In the genomic region with DNA sequence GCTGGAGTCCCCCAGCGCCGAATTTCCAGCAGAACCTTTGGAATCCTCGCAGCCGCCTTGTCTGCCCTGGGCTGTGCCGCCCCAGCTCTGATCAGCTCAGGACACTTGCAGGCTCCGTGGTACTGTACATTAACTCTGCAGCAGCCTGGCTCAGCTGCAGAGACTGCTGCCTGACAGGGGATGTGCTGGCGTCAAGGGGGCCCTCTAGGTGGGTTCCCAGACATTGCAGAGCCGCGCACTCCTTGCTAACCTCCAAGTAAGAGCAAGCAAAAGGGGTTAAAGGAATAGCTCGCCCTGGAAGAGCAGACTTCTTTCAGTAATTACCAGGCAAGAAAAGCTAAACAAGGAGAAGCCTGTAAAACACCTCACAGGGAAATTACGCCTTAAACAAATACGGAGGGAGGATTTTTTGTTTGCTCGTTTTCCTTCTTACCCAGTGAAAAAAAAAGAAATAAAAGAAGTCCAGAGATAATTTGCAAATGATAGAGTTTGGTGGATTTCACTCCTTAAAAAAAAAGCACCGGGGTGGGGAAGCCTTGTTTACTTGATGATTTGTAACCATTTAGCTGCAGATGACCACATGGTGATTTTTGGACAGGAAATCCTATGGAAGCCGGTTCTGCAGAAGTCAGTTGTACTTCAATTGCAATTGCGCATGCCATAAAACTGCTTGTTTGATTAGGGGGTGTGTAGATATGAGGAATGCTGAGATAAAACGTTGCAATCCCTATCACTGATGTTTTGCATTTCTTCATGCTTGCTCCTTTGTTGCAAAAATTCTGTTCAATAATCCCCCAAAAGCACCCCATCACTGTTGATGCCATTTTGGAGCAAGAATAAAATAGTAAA, we compare ENCODE assay signal across 1 cellular context.
TF ChIP-seq lines count a peak whose summit lies in the region.

No MANE protein-coding gene starts in this region.

TF ChIP-seq in HEK293, 187 proteins besides CTCF, POLR2A, EP300 and RAD21 (continued from another document and continues in another):
- TF ChIP-seq, protein P1, sequence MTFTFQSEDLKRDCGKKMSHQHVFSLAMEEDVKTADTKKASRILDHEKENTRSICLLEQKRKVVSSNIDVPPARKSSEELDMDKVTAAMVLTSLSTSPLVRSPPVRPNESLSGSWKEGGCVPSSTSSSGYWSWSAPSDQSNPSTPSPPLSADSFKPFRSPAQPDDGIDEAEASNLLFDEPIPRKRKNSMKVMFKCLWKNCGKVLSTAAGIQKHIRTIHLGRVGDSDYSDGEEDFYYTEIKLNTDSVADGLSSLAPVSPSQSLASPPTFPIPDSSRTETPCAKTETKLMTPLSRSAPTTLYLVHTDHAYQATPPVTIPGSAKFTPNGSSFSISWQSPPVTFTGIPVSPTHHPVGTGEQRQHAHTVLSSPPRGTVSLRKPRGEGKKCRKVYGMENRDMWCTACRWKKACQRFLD (tag by site-specific recombination; IDR thresholded peaks at IDR 0.05): no peak
- TF ChIP-seq ZNF426 (tag by site-specific recombination; IDR thresholded peaks at IDR 0.05) (no peak), WT1 (tag by site-specific recombination; IDR thresholded peaks at IDR 0.05) (peak; percentile 58), ZNF596 (tag by site-specific recombination; IDR thresholded peaks at IDR 0.05) (no peak), ZBTB1 (tag by site-specific recombination; IDR thresholded peaks at IDR 0.05) (no peak), ZNF391 (tag by site-specific recombination; IDR thresholded peaks at IDR 0.05; ENCODE audit: borderline replicate concordance, low read depth) (no peak), ZNF416 (tag by site-specific recombination; IDR thresholded peaks at IDR 0.05) (no peak), ZBTB21 (tag by site-specific recombination; IDR thresholded peaks at IDR 0.05) (no peak), HOXC10 (CRISPR knock-in tag; IDR thresholded peaks at IDR 0.05) (no peak), ZNF114 (tag by site-specific recombination; IDR thresholded peaks at IDR 0.05) (no peak), ZNF830 (tag by site-specific recombination; IDR thresholded peaks at IDR 0.05; ENCODE audit: low read depth) (no peak), ZNF544 (tag by site-specific recombination; IDR thresholded peaks at IDR 0.05) (no peak), ZBTB8A (tag by site-specific recombination; IDR thresholded peaks at IDR 0.05) (no peak), ZBTB20 (tag by site-specific recombination; IDR thresholded peaks at IDR 0.05) (peak; percentile 29; the same call in 1 of the 2 replicates), ZEB2 (tag by site-specific recombination; IDR thresholded peaks at IDR 0.05) (no peak), GLIS1 (tag by site-specific recombination; IDR thresholded peaks at IDR 0.05) (peak; percentile 25; the same call in 1 of the 2 replicates), ZNF768 (tag by site-specific recombination; IDR thresholded peaks at IDR 0.05) (no peak), KLF8 (tag by site-specific recombination; IDR thresholded peaks at IDR 0.05) (no peak), KLF1 (tag by site-specific recombination; IDR thresholded peaks at IDR 0.05) (no peak)
- TF ChIP-seq, protein P2, sequence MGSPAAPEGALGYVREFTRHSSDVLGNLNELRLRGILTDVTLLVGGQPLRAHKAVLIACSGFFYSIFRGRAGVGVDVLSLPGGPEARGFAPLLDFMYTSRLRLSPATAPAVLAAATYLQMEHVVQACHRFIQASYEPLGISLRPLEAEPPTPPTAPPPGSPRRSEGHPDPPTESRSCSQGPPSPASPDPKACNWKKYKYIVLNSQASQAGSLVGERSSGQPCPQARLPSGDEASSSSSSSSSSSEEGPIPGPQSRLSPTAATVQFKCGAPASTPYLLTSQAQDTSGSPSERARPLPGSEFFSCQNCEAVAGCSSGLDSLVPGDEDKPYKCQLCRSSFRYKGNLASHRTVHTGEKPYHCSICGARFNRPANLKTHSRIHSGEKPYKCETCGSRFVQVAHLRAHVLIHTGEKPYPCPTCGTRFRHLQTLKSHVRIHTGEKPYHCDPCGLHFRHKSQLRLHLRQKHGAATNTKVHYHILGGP (tag by site-specific recombination; IDR thresholded peaks at IDR 0.05): no peak
- TF ChIP-seq, protein P3, sequence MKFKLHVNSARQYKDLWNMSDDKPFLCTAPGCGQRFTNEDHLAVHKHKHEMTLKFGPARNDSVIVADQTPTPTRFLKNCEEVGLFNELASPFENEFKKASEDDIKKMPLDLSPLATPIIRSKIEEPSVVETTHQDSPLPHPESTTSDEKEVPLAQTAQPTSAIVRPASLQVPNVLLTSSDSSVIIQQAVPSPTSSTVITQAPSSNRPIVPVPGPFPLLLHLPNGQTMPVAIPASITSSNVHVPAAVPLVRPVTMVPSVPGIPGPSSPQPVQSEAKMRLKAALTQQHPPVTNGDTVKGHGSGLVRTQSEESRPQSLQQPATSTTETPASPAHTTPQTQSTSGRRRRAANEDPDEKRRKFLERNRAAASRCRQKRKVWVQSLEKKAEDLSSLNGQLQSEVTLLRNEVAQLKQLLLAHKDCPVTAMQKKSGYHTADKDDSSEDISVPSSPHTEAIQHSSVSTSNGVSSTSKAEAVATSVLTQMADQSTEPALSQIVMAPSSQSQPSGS (tag by site-specific recombination; IDR thresholded peaks at IDR 0.05; ENCODE audit: low read depth): no peak
- TF ChIP-seq, protein P4, sequence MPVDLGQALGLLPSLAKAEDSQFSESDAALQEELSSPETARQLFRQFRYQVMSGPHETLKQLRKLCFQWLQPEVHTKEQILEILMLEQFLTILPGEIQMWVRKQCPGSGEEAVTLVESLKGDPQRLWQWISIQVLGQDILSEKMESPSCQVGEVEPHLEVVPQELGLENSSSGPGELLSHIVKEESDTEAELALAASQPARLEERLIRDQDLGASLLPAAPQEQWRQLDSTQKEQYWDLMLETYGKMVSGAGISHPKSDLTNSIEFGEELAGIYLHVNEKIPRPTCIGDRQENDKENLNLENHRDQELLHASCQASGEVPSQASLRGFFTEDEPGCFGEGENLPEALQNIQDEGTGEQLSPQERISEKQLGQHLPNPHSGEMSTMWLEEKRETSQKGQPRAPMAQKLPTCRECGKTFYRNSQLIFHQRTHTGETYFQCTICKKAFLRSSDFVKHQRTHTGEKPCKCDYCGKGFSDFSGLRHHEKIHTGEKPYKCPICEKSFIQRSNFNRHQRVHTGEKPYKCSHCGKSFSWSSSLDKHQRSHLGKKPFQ (tag by site-specific recombination; IDR thresholded peaks at IDR 0.05): no peak
- TF ChIP-seq, protein P5, sequence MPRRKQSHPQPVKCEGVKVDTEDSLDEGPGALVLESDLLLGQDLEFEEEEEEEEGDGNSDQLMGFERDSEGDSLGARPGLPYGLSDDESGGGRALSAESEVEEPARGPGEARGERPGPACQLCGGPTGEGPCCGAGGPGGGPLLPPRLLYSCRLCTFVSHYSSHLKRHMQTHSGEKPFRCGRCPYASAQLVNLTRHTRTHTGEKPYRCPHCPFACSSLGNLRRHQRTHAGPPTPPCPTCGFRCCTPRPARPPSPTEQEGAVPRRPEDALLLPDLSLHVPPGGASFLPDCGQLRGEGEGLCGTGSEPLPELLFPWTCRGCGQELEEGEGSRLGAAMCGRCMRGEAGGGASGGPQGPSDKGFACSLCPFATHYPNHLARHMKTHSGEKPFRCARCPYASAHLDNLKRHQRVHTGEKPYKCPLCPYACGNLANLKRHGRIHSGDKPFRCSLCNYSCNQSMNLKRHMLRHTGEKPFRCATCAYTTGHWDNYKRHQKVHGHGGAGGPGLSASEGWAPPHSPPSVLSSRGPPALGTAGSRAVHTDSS (tag by site-specific recombination; IDR thresholded peaks at IDR 0.05): no peak
- TF ChIP-seq, protein P6, sequence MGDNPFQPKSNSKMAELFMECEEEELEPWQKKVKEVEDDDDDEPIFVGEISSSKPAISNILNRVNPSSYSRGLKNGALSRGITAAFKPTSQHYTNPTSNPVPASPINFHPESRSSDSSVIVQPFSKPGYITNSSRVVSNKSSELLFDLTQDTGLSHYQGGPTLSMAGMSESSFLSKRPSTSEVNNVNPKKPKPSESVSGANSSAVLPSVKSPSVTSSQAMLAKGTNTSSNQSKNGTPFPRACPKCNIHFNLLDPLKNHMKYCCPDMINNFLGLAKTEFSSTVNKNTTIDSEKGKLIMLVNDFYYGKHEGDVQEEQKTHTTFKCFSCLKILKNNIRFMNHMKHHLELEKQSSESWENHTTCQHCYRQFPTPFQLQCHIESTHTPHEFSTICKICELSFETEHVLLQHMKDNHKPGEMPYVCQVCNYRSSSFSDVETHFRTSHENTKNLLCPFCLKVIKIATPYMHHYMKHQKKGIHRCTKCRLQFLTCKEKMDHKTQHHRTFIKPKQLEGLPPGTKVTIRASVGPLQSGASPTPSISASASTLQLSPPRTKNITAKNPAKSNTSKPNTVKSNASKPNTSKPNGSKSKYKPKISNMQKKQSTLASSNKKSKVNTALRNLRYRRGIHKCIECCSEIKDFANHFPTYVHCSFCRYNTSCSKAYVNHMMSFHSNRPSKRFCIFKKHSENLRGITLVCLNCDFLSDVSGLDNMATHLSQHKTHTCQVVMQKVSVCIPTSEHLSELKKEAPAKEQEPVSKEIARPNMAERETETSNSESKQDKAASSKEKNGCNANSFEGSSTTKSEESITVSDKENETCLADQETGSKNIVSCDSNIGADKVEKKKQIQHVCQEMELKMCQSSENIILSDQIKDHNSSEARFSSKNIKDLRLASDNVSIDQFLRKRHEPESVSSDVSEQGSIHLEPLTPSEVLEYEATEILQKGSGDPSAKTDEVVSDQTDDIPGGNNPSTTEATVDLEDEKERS (tag by site-specific recombination; IDR thresholded peaks at IDR 0.05): no peak
- TF ChIP-seq, protein P7, sequence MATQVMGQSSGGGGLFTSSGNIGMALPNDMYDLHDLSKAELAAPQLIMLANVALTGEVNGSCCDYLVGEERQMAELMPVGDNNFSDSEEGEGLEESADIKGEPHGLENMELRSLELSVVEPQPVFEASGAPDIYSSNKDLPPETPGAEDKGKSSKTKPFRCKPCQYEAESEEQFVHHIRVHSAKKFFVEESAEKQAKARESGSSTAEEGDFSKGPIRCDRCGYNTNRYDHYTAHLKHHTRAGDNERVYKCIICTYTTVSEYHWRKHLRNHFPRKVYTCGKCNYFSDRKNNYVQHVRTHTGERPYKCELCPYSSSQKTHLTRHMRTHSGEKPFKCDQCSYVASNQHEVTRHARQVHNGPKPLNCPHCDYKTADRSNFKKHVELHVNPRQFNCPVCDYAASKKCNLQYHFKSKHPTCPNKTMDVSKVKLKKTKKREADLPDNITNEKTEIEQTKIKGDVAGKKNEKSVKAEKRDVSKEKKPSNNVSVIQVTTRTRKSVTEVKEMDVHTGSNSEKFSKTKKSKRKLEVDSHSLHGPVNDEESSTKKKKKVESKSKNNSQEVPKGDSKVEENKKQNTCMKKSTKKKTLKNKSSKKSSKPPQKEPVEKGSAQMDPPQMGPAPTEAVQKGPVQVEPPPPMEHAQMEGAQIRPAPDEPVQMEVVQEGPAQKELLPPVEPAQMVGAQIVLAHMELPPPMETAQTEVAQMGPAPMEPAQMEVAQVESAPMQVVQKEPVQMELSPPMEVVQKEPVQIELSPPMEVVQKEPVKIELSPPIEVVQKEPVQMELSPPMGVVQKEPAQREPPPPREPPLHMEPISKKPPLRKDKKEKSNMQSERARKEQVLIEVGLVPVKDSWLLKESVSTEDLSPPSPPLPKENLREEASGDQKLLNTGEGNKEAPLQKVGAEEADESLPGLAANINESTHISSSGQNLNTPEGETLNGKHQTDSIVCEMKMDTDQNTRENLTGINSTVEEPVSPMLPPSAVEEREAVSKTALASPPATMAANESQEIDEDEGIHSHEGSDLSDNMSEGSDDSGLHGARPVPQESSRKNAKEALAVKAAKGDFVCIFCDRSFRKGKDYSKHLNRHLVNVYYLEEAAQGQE (tag by site-specific recombination; IDR thresholded peaks at IDR 0.05): no peak
- TF ChIP-seq, protein P8, sequence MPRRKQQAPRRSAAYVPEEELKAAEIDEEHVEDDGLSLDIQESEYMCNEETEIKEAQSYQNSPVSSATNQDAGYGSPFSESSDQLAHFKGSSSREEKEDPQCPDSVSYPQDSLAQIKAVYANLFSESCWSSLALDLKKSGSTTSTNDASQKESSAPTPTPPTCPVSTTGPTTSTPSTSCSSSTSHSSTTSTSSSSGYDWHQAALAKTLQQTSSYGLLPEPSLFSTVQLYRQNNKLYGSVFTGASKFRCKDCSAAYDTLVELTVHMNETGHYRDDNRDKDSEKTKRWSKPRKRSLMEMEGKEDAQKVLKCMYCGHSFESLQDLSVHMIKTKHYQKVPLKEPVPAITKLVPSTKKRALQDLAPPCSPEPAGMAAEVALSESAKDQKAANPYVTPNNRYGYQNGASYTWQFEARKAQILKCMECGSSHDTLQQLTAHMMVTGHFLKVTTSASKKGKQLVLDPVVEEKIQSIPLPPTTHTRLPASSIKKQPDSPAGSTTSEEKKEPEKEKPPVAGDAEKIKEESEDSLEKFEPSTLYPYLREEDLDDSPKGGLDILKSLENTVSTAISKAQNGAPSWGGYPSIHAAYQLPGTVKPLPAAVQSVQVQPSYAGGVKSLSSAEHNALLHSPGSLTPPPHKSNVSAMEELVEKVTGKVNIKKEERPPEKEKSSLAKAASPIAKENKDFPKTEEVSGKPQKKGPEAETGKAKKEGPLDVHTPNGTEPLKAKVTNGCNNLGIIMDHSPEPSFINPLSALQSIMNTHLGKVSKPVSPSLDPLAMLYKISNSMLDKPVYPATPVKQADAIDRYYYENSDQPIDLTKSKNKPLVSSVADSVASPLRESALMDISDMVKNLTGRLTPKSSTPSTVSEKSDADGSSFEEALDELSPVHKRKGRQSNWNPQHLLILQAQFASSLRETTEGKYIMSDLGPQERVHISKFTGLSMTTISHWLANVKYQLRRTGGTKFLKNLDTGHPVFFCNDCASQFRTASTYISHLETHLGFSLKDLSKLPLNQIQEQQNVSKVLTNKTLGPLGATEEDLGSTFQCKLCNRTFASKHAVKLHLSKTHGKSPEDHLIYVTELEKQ (tag by site-specific recombination; IDR thresholded peaks at IDR 0.05; ENCODE audit: borderline replicate concordance): no peak
- TF ChIP-seq, protein P9, sequence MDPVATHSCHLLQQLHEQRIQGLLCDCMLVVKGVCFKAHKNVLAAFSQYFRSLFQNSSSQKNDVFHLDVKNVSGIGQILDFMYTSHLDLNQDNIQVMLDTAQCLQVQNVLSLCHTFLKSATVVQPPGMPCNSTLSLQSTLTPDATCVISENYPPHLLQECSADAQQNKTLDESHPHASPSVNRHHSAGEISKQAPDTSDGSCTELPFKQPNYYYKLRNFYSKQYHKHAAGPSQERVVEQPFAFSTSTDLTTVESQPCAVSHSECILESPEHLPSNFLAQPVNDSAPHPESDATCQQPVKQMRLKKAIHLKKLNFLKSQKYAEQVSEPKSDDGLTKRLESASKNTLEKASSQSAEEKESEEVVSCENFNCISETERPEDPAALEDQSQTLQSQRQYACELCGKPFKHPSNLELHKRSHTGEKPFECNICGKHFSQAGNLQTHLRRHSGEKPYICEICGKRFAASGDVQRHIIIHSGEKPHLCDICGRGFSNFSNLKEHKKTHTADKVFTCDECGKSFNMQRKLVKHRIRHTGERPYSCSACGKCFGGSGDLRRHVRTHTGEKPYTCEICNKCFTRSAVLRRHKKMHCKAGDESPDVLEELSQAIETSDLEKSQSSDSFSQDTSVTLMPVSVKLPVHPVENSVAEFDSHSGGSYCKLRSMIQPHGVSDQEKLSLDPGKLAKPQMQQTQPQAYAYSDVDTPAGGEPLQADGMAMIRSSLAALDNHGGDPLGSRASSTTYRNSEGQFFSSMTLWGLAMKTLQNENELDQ (tag by site-specific recombination; IDR thresholded peaks at IDR 0.05; ENCODE audit: low read depth): no peak
- TF ChIP-seq, protein P10, sequence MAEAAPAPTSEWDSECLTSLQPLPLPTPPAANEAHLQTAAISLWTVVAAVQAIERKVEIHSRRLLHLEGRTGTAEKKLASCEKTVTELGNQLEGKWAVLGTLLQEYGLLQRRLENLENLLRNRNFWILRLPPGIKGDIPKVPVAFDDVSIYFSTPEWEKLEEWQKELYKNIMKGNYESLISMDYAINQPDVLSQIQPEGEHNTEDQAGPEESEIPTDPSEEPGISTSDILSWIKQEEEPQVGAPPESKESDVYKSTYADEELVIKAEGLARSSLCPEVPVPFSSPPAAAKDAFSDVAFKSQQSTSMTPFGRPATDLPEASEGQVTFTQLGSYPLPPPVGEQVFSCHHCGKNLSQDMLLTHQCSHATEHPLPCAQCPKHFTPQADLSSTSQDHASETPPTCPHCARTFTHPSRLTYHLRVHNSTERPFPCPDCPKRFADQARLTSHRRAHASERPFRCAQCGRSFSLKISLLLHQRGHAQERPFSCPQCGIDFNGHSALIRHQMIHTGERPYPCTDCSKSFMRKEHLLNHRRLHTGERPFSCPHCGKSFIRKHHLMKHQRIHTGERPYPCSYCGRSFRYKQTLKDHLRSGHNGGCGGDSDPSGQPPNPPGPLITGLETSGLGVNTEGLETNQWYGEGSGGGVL (tag by site-specific recombination; IDR thresholded peaks at IDR 0.05): no peak
